16 cellular contexts compared by ENCODE assay signal in genomic region chr16:23134274-23134673, GRCh38. TPM values are rescaled to one million over a fixed set of nuclear protein-coding genes. Genes with fewer than 3 reads are reported as not detected.
DNase-seq lines count a peak whose midpoint lies in the region; ATAC-seq and TF ChIP-seq lines count a peak whose summit lies in the region.
"Had no signal": no experiment of that assay in that cellular context is flagged by ENCODE, and none has a peak within 500 bp of the region (broad histone marks: within the 10 kb centered on the region; RNA-seq: fewer than 3 reads in every experiment).

No MANE protein-coding gene starts in this region.

- H3K9me3 ChIP-seq in transverse colon = peaks cover 0 to 4% of the 10 kb centered on the region in 2 donors

- peak; percentile 76 for ATAC-seq in left ventricle myocardium superior
- no peak for ATAC-seq in HG02642 (IDR thresholded peaks at IDR 0.05; ENCODE audit: poor library complexity, unreplicated experiment)
- ATAC-seq: effector memory CD8-positive, alpha-beta T cell; WTC11 had no signal

- H3K4me3 ChIP-seq in brain microvascular endothelial cell (ENCODE audit: low read depth, low read length) (no peak overlapping the region), transverse colon (no peak overlapping the region)
- H3K4me3 ChIP-seq: spleen, tibial artery had no signal

- H3K27ac ChIP-seq in brain microvascular endothelial cell = no peak overlapping the region
- H3K27ac ChIP-seq in transverse colon = peak overlapping the region in 1 of 4 donors; percentile 33
- H3K27ac ChIP-seq: spleen had no signal

- H3K4me1 ChIP-seq in transverse colon = peaks cover 2 to 20% (median 10%) of the 10 kb centered on the region in 4 donors

- intact Hi-C loops in left ventricle myocardium superior (cut with micrococcal nuclease) = no loop called here
- intact Hi-C loops in transverse colon (cut with DNase I; ENCODE audit: low total_unique reads) = no loop called here

- TF ChIP-seq POLR2A in transverse colon (IDR thresholded peaks at IDR 0.05) = no peak

- no peaks in the 10 kb centered on the region for H3K27me3 ChIP-seq in brain microvascular endothelial cell (replicated peaks)
- H3K27me3 ChIP-seq in transverse colon = no peaks in the 10 kb centered on the region
- H3K27me3 ChIP-seq: spleen, tibial artery had no signal

- H3K36me3 ChIP-seq in brain microvascular endothelial cell (replicated peaks) (no peaks in the 10 kb centered on the region), transverse colon (no peaks in the 10 kb centered on the region)
- H3K36me3 ChIP-seq: spleen had no signal

- in situ Hi-C loops in brain microvascular endothelial cell (cut with HindIII; ENCODE audit: low pct_ligation_motif_present, low sequenced_read_pairs) = no loop called here
- in situ Hi-C loops in transverse colon (cut with MboI; ENCODE audit: low pct_ligation_motif_present in 1 of 4, low pct_unique_long_range_greater_than_20kb in 1 of 4, low sequenced_read_pairs in 3 of 4) = no loop called here

- DNase-seq in NCI-H2171 treated with DMSO at 0.1 percent for 48 hours (lab: John Stamatoyannopoulos, UW) (peak; percentile 37), NCI-H2171 (lab: John Stamatoyannopoulos, UW) (no peak), brain microvascular endothelial cell (peak; percentile 31), left ventricle myocardium superior (peak; percentile 82), transverse colon (peak; percentile 31), ecto neural progenitor cell (ENCODE audit: low spot score) (no peak), NCI-H2081 (lab: John Stamatoyannopoulos, UW) (no peak)
- DNase-seq: activated CD8-positive, alpha-beta memory T cell treated with anti-CD3 and anti-CD28 coated beads, Interleukin-2, amount 50 U/mL, for 4 hours; effector memory CD8-positive, alpha-beta T cell; hippocampal formation; mammary epithelial cell; SHP77 treated with DMSO at 0.1 percent for 48 hours; spleen; tibial artery had no signal

- TF ChIP-seq CTCF in brain microvascular endothelial cell (IDR thresholded peaks at IDR 0.05; ENCODE audit: low read depth, low read length, missing control alignments) = no peak
- TF ChIP-seq CTCF in transverse colon (IDR thresholded peaks at IDR 0.05) = no peak

- WGBS in transverse colon (ENCODE audit: low coverage in 1 of 2), 2 donors = 16 to 32% methylated on average over 3 of the region's 3 CpGs

- TF ChIP-seq EP300 in transverse colon (IDR thresholded peaks at IDR 0.05; ENCODE audit: low read depth) = no peak

RNA-seq across cellular contexts. Expression of gene USP31, which starts 15.0 kb away (rescaled TPM):
- total RNA-seq in left ventricle myocardium superior (25.0 TPM), transverse colon (1 to 10 TPM; 6.0 to 8.3 (median 7.1) TPM)

RNA-seq across cellular contexts. Expression of gene SCNN1G, which starts 48.3 kb away (rescaled TPM):
- 0.12 TPM for total RNA-seq in left ventricle myocardium superior
- total RNA-seq in transverse colon = 10 to 100 TPM in 3 of 4 donors, 1 to 10 TPM in 1; 2.8 to 87.8 (median 66.2) TPM
- total RNA-seq: spleen had no signal

Comparison
In these comparisons a context has a peak if more than half of its experiments do, and no peak if none do; other contexts are left out.
1. DNase-seq: peak in NCI-H2171 treated with DMSO at 0.1 percent for 48 hours (single experiment), brain microvascular endothelial cell (single experiment), left ventricle myocardium superior (single experiment) and transverse colon (single experiment); none in NCI-H2171 (single experiment), ecto neural progenitor cell (single experiment) and NCI-H2081 (0 of 2).